ENCODE assay signal across 8 cellular contexts in genomic region chr21:26845066-26845749, GRCh38. TPM values are rescaled to one million over a fixed set of nuclear protein-coding genes. Genes with fewer than 3 reads are reported as not detected.
DNase-seq lines count a peak whose midpoint lies in the region; ATAC-seq, FAIRE-seq and TF ChIP-seq lines count a peak whose summit lies in the region.

Gene ADAMTS1 (minus strand): TSS chr21:26845409. CDS start chr21:26844954, 455 bp downstream.

- peak; percentile 9 for TF ChIP-seq CTCF in D721Med (IDR thresholded peaks at IDR 0.05; ENCODE audit: insufficient read depth, missing control alignments)
- peak in 3 of 4 experiments; percentile 3 to 40 (median 21) for TF ChIP-seq CTCF in gastroesophageal sphincter (IDR thresholded peaks at IDR 0.05)
- TF ChIP-seq CTCF in natural killer cell (IDR thresholded peaks at IDR 0.05) = no peak

- H3K36me3 Mint-ChIP-seq in activated naive CD8-positive, alpha-beta T cell = no peaks in the 10 kb centered on the region
- peaks cover 17% of the 10 kb centered on the region for H3K36me3 Mint-ChIP-seq in natural killer cell

- TF ChIP-seq EP300 in gastroesophageal sphincter (IDR thresholded peaks at IDR 0.05) = no peak

- intact Hi-C loops in natural killer cell (cut with micrococcal nuclease) = loop anchor here (2.0 to 5.0 kb wide), 3 partner anchors 38 to 1990 kb away; no protein-coding TSS in a partner anchor

- H3K4me3 ChIP-seq in gastroesophageal sphincter = peak within 1 kb of the TSS; percentile 85 to 94

- peak; percentile 99 for TF ChIP-seq POLR2A in gastroesophageal sphincter (IDR thresholded peaks at IDR 0.05)

- H3K27me3 ChIP-seq in gastroesophageal sphincter = no peaks in the 10 kb centered on the region

- no peaks in the 10 kb centered on the region for H3K9me3 ChIP-seq in gastroesophageal sphincter

- H3K4me3 Mint-ChIP-seq in activated naive CD8-positive, alpha-beta T cell = peak within 1 kb of the TSS; percentile 82
- H3K4me3 Mint-ChIP-seq in natural killer cell = peak within 1 kb of the TSS; percentile 91

- DNase-seq in D721Med (ENCODE audit: insufficient read length, low spot score) = peak; percentile 28
- DNase-seq in M059J (ENCODE audit: low read depth) = peak; percentile 75
- DNase-seq in natural killer cell = peak; percentile 61
- no peak for DNase-seq in NCI-H345 treated with DMSO at 0.1 percent for 48 hours (lab: John Stamatoyannopoulos, UW; ENCODE audit: unreplicated experiment)

- H3K36me3 ChIP-seq in gastroesophageal sphincter = peaks cover 0 to 23% of the 10 kb centered on the region in 2 donors

- H3K27ac Mint-ChIP-seq in activated naive CD8-positive, alpha-beta T cell = no peak within 1 kb of the TSS
- H3K27ac Mint-ChIP-seq in natural killer cell = peak within 1 kb of the TSS; percentile 81 to 91

- 0% methylated on average over 11 of the region's 54 CpGs; no CpG with 5 or more reads in 1 of the 2 donors for WGBS in gastroesophageal sphincter (ENCODE audit: low coverage in 1 of 2), 2 donors

- no peak for FAIRE-seq in D721Med (lab: Jason Lieb, UNC)

- peaks cover 2 to 62% (median 2%) of the 10 kb centered on the region in 3 donors for H3K4me1 ChIP-seq in gastroesophageal sphincter

- peaks cover 26% of the 10 kb centered on the region for H3K4me1 Mint-ChIP-seq in activated naive CD8-positive, alpha-beta T cell (ENCODE audit: low read depth)
- peaks cover 58 to 71% of the 10 kb centered on the region in 2 donors for H3K4me1 Mint-ChIP-seq in natural killer cell

- peak within 1 kb of the TSS; percentile 94 to 98 (median 97) for H3K27ac ChIP-seq in gastroesophageal sphincter

- ATAC-seq in gastroesophageal sphincter (peak; percentile 72), natural killer cell (peak; percentile 52 to 65 (median 63)), GM21526 (IDR thresholded peaks at IDR 0.05; ENCODE audit: low FRiP score, unreplicated experiment) (no peak), HG03442 (IDR thresholded peaks at IDR 0.05; ENCODE audit: unreplicated experiment) (no peak)

- peaks cover 63% of the 10 kb centered on the region for H3K27me3 Mint-ChIP-seq in activated naive CD8-positive, alpha-beta T cell
- peaks cover 9 to 15% of the 10 kb centered on the region in 2 donors for H3K27me3 Mint-ChIP-seq in natural killer cell (ENCODE audit: low read depth in 2 of 2)

- no peaks in the 10 kb centered on the region for H3K9me3 Mint-ChIP-seq in activated naive CD8-positive, alpha-beta T cell (ENCODE audit: low read depth)
- no peaks in the 10 kb centered on the region for H3K9me3 Mint-ChIP-seq in natural killer cell

RNA-seq across cellular contexts. Expression of gene ADAMTS1, which starts in this region (rescaled TPM):
- 58.6 and 94.4 TPM in 2 replicates for total RNA-seq in M059J (2014; rRNA removed; shearing (Covaris generic))
- total RNA-seq in gastroesophageal sphincter = 100 to 1,000 TPM in 2 of 4 donors, 10 to 100 TPM in 2; 68.5 to 144 (median 103) TPM
- 10 to 100 TPM; 12.5 to 18.7 (median 17.1) TPM for total RNA-seq in natural killer cell

Comparison
In these comparisons a context has a peak if more than half of its experiments do, and no peak if none do; other contexts are left out.
1. ATAC-seq: peak in gastroesophageal sphincter (single experiment) and natural killer cell (3 of 3); none in GM21526 (single experiment) and HG03442 (single experiment).